Comparison of ENCODE assay signal across 17 cellular contexts in genomic region chr3:87626471-87626995, GRCh38.
"Had no signal": no experiment of that assay in that cellular context is flagged by ENCODE, and none has a peak within 500 bp of the region (broad histone marks: within the 10 kb centered on the region; RNA-seq: fewer than 3 reads in every experiment).

No MANE protein-coding gene starts in this region.

- H3K4me3 ChIP-seq: body of pancreas, colonic mucosa, gastroesophageal sphincter, heart left ventricle, left ventricle myocardium inferior, transverse colon, vagina had no signal

- H3K36me3 ChIP-seq: colonic mucosa, gastroesophageal sphincter, heart left ventricle, left ventricle myocardium inferior, transverse colon, vagina had no signal

- H3K9me3 ChIP-seq: body of pancreas, colonic mucosa, gastroesophageal sphincter, vagina had no signal

- H3K4me1 ChIP-seq: body of pancreas, colonic mucosa, gastroesophageal sphincter, heart left ventricle, left ventricle myocardium inferior, transverse colon, vagina had no signal

- H3K27me3 ChIP-seq: body of pancreas, colonic mucosa, gastroesophageal sphincter, heart left ventricle, transverse colon, vagina had no signal

- DNase-seq: activated B cell treated with CpG ODN at 0.5 μM for 24 hours; activated CD4-positive, alpha-beta memory T cell treated with anti-CD3 and anti-CD28 coated beads, Interleukin-2, amount 10 ng/mL, durations not matched to agents 7 days and 5 days; activated CD4-positive, alpha-beta T cell treated with anti-CD3 and anti-CD28 coated beads for 48 hours; activated CD8-positive, alpha-beta memory T cell treated with anti-CD3 and anti-CD28 coated beads, Interleukin-2, amount 10 ng/mL, durations not matched to agents 7 days and 5 days; activated naive CD4-positive, alpha-beta T cell; activated naive CD8-positive, alpha-beta T cell treated with anti-CD3 and anti-CD28 coated beads for 36 hours; amniotic stem cell; body of pancreas; central memory CD4-positive, alpha-beta T cell; colonic mucosa; heart left ventricle; left ventricle myocardium inferior; mammary epithelial cell; stimulated activated naive CD8-positive, alpha-beta T cell treated with anti-CD3 and anti-CD28 coated beads, Interleukin-15, Interleukin-2, amounts not matched to agents 100 U/mL and 50 U/mL, for 24 hours; transverse colon had no signal

- H3K27ac ChIP-seq: body of pancreas, colonic mucosa, gastroesophageal sphincter, heart left ventricle, left ventricle myocardium inferior, transverse colon, vagina had no signal

- ATAC-seq: activated CD8-positive, alpha-beta memory T cell treated with anti-CD3 and anti-CD28 coated beads, Interleukin-2, amount 10 ng/mL, durations not matched to agents 7 days and 5 days; body of pancreas; gastroesophageal sphincter; heart left ventricle; stimulated activated naive CD8-positive, alpha-beta T cell treated with anti-CD3 and anti-CD28 coated beads, Interleukin-15, Interleukin-2, amounts not matched to agents 100 U/mL and 50 U/mL, for 24 hours had no signal
